ENCODE assay signal across 27 cellular contexts in the genomic region with DNA sequence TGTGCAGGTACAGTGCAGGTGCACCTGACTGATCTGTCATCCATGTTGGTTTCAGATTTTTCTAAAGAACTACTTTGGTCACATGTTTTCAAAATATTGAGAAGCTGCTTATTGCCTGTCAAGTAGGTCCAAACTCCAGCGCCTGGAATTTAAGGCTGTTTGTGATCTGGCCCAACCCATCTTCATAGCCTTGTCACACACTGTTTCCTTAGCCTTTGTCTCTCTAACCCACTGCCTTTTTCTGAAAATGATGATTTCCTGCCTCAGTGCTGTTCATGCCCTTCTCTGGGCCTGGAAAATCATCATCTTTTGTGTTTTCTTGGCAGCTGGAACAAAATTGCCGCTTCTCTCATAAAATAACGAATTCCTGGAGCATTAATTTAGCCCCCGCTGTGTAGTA. TPM values are rescaled to one million over a fixed set of nuclear protein-coding genes. Genes with fewer than 3 reads are reported as not detected.
DNase-seq lines count a peak whose midpoint lies in the region; ATAC-seq and TF ChIP-seq lines count a peak whose summit lies in the region.
"Had no signal": no experiment of that assay in that cellular context is flagged by ENCODE, and none has a peak within 500 bp of the region (broad histone marks: within the 10 kb centered on the region; RNA-seq: fewer than 3 reads in every experiment).

No MANE protein-coding gene starts in this region.

- TF ChIP-seq CTCF in IMR-90 (conservative IDR thresholded peaks at IDR 0.05; ENCODE audit: low read depth, low read length) (no peak), chondrocyte (IDR thresholded peaks at IDR 0.05) (no peak), transverse colon (IDR thresholded peaks at IDR 0.05) (no peak)

- peaks cover 15% of the 10 kb centered on the region for H3K4me1 ChIP-seq in IMR-90 (ENCODE audit: control insufficient read depth, insufficient read depth, low read length)
- H3K4me1 ChIP-seq in muscle layer of duodenum (ENCODE audit: control insufficient read depth in 1 of 2, insufficient read depth in 2 of 2, low read length in 2 of 2): peaks cover 12 to 25% of the 10 kb centered on the region in 2 donors
- H3K4me1 ChIP-seq in transverse colon: peaks cover 15 to 48% (median 21%) of the 10 kb centered on the region in 4 donors
- H3K4me1 ChIP-seq in effector memory CD4-positive, alpha-beta T cell (ENCODE audit: control insufficient read depth, insufficient read depth, low read length, poor library complexity, severe bottlenecking): no peaks in the 10 kb centered on the region

- peaks cover 23 to 84% of the 10 kb centered on the region in 2 experiments for H3K79me1 ChIP-seq in IMR-90 (ENCODE audit: low read depth in 1 of 2, low read length in 2 of 2)

- H2BK120ac ChIP-seq in IMR-90 (ENCODE audit: low read depth, low read length): peak overlapping the region; percentile 14; the same call in 1 of the 2 replicates

- peak overlapping the region; percentile 74; the same call in 1 of the 2 replicates for H3K23ac ChIP-seq in IMR-90 (ENCODE audit: low read depth, low read length)

- 71% methylated on average over 1 of the region's 4 CpGs; no CpG with 5 or more reads in 1 of the 2 experiments for WGBS in IMR-90 (ENCODE audit: extremely low coverage in 2 of 2, insufficient read length in 1 of 2), 2 experiments
- WGBS in transverse colon (ENCODE audit: low coverage in 1 of 2), 2 donors: 70 to 71% methylated on average over 2 to 4 of the region's 4 CpGs

- H4K8ac ChIP-seq in IMR-90 (ENCODE audit: low read depth in 2 of 2, low read length in 2 of 2): no peak overlapping the region

- H3K27ac ChIP-seq in IMR-90 (ENCODE audit: insufficient read depth, low read length) (no peak overlapping the region), muscle layer of duodenum (ENCODE audit: low read length) (peak overlapping the region; percentile 13), transverse colon (peak overlapping the region; percentile 17 to 56 (median 40))
- no peak overlapping the region for H3K27ac ChIP-seq in effector memory CD4-positive, alpha-beta T cell (ENCODE audit: insufficient read depth, low read length, poor library complexity, severe bottlenecking)
- H3K27ac ChIP-seq: tibial artery had no signal

- no peaks in the 10 kb centered on the region for H3K27me3 ChIP-seq in IMR-90 (ENCODE audit: control insufficient read depth, insufficient read depth, low read length)
- no peaks in the 10 kb centered on the region for H3K27me3 ChIP-seq in muscle layer of duodenum (ENCODE audit: low read depth, low read length)
- H3K27me3 ChIP-seq in transverse colon: no peaks in the 10 kb centered on the region
- H3K27me3 ChIP-seq in effector memory CD4-positive, alpha-beta T cell (replicated peaks; ENCODE audit: control insufficient read depth, insufficient read depth, low read length, poor library complexity, severe bottlenecking): no peaks in the 10 kb centered on the region
- H3K27me3 ChIP-seq: heart left ventricle, tibial artery had no signal

- H3K36me3 Mint-ChIP-seq in chondrocyte (ENCODE audit: low read depth): peaks cover 2% of the 10 kb centered on the region
- H3K36me3 Mint-ChIP-seq in activated CD8-positive, alpha-beta memory T cell treated with anti-CD3 and anti-CD28 coated beads, Interleukin-2, amount 10 ng/mL, durations not matched to agents 7 days and 5 days: peaks cover 27% of the 10 kb centered on the region

- H3K56ac ChIP-seq in IMR-90 (ENCODE audit: extremely low read depth, insufficient read depth, low read length): no peak overlapping the region

- no peak for ATAC-seq in IMR-90 (ENCODE audit: low read depth)
- ATAC-seq in activated CD8-positive, alpha-beta memory T cell treated with anti-CD3 and anti-CD28 coated beads, Interleukin-2, amount 10 ng/mL, durations not matched to agents 7 days and 5 days: no peak
- ATAC-seq: activated CD8-positive, alpha-beta T cell treated with anti-CD3 and anti-CD28 coated beads, Interleukin-2, amount 10 ng/mL, durations not matched to agents 7 days and 5 days had no signal

- H2BK20ac ChIP-seq in IMR-90 (ENCODE audit: low read depth, low read length): peak overlapping the region; percentile 11; the same call in 1 of the 2 replicates

- H2BK5ac ChIP-seq in IMR-90 (ENCODE audit: low read depth, low read length, poor library complexity, severe bottlenecking): peak overlapping the region; percentile 4

- H3K4me2 ChIP-seq in IMR-90 (ENCODE audit: low read depth, low read length): no peak overlapping the region

- peak overlapping the region; percentile 0; the same call in 1 of the 2 replicates for H3K9ac ChIP-seq in IMR-90 (ENCODE audit: low read depth, low read length)

- peak overlapping the region; percentile 81 for H3K27ac Mint-ChIP-seq in chondrocyte (ENCODE audit: unreplicated experiment)
- H3K27ac Mint-ChIP-seq in activated CD8-positive, alpha-beta memory T cell treated with anti-CD3 and anti-CD28 coated beads, Interleukin-2, amount 10 ng/mL, durations not matched to agents 7 days and 5 days: no peak overlapping the region
- H3K27ac Mint-ChIP-seq: activated CD8-positive, alpha-beta T cell treated with anti-CD3 and anti-CD28 coated beads, Interleukin-2, amount 10 ng/mL, durations not matched to agents 7 days and 5 days; stimulated activated naive CD8-positive, alpha-beta T cell treated with anti-CD3 and anti-CD28 coated beads, Interleukin-15, Interleukin-2, amounts not matched to agents 100 ng/mL and 50 ng/mL, for 24 hours; T-helper 1 cell treated with Interleukin-12 subunit alpha and Interleukin-12 subunit beta and Interleukin-4 antibody, amounts not matched to agents 30 μg/mL and 1 μg/mL, for 36 hours had no signal

- BruUV-seq in IMR-90 (replicated peaks; lab: Mats Ljungman, UMichigan): no TSS peak

- peaks cover 68% of the 10 kb centered on the region for H3K4me1 Mint-ChIP-seq in chondrocyte (ENCODE audit: low read depth)
- peaks cover 26% of the 10 kb centered on the region for H3K4me1 Mint-ChIP-seq in activated CD8-positive, alpha-beta memory T cell treated with anti-CD3 and anti-CD28 coated beads, Interleukin-2, amount 10 ng/mL, durations not matched to agents 7 days and 5 days

- no peak for DNase-seq in IMR-90
- DNase-seq in chondrocyte (ENCODE audit: low spot score): no peak
- DNase-seq in transverse colon: peak; percentile 38
- DNase-seq in effector memory CD4-positive, alpha-beta T cell: no peak
- DNase-seq in activated CD8-positive, alpha-beta memory T cell treated with anti-CD3 and anti-CD28 coated beads, Interleukin-2, amount 10 ng/mL, durations not matched to agents 7 days and 5 days: no peak
- DNase-seq in cerebellum (ENCODE audit: low spot score): no peak
- DNase-seq: activated CD4-positive, alpha-beta T cell treated with anti-CD3 and anti-CD28 coated beads for 1 hour; activated CD8-positive, alpha-beta T cell treated with anti-CD3 and anti-CD28 coated beads, Interleukin-2, amount 10 ng/mL, durations not matched to agents 7 days and 5 days; activated gamma-delta T cell; activated T-cell treated with anti-CD3 and anti-CD28 coated beads for 4 hours; Calu3; cerebellar nuclear complex; DMS79 treated with DMSO at 0.1 percent for 48 hours; erythroblast; GF-D8; heart left ventricle; KG1; mammary epithelial cell; NCI-H1436 treated with DMSO at 0.1 percent for 48 hours; NCI-H2107; NCI-H446 treated with DMSO at 0.1 percent for 48 hours; RPMI8226; tibial artery had no signal

- dilution Hi-C loops in IMR-90 (cut with HindIII; ENCODE audit: low sequenced_read_pairs, unreplicated experiment): no loop called here

- no peak overlapping the region for H3K4me3 Mint-ChIP-seq in chondrocyte (ENCODE audit: unreplicated experiment)
- no peak overlapping the region for H3K4me3 Mint-ChIP-seq in activated CD8-positive, alpha-beta memory T cell treated with anti-CD3 and anti-CD28 coated beads, Interleukin-2, amount 10 ng/mL, durations not matched to agents 7 days and 5 days
- H3K4me3 Mint-ChIP-seq: activated CD8-positive, alpha-beta T cell treated with anti-CD3 and anti-CD28 coated beads, Interleukin-2, amount 10 ng/mL, durations not matched to agents 7 days and 5 days; CD14-positive monocyte; stimulated activated naive CD8-positive, alpha-beta T cell treated with anti-CD3 and anti-CD28 coated beads, Interleukin-15, Interleukin-2, amounts not matched to agents 100 ng/mL and 50 ng/mL, for 24 hours; T-helper 1 cell treated with Interleukin-12 subunit alpha and Interleukin-12 subunit beta and Interleukin-4 antibody, amounts not matched to agents 30 μg/mL and 1 μg/mL, for 36 hours had no signal

- H3K27me3 Mint-ChIP-seq in chondrocyte (ENCODE audit: low read depth): no peaks in the 10 kb centered on the region
- no peaks in the 10 kb centered on the region for H3K27me3 Mint-ChIP-seq in activated CD8-positive, alpha-beta memory T cell treated with anti-CD3 and anti-CD28 coated beads, Interleukin-2, amount 10 ng/mL, durations not matched to agents 7 days and 5 days
- H3K27me3 Mint-ChIP-seq: stimulated activated naive CD8-positive, alpha-beta T cell treated with anti-CD3 and anti-CD28 coated beads, Interleukin-15, Interleukin-2, amounts not matched to agents 100 ng/mL and 50 ng/mL, for 24 hours had no signal

- TF ChIP-seq RAD21 in IMR-90 (IDR thresholded peaks at IDR 0.05; ENCODE audit: low read length): no peak

- no peak overlapping the region for H2BK15ac ChIP-seq in IMR-90 (ENCODE audit: low read depth, low read length)

- CTCF ChIA-PET in IMR-90 (lab: Yijun Ruan, JAX): interaction anchor here (0.8 kb wide), 1 partner anchor 95 kb away, joined by 4 read pairs; no protein-coding TSS in a partner anchor
- CTCF ChIA-PET in activated CD8-positive, alpha-beta memory T cell treated with anti-CD3 and anti-CD28 coated beads, Interleukin-2, amount 10 ng/mL, durations not matched to agents 7 days and 5 days (lab: Charles Lee): interaction anchor here (0.5 to 1.4 kb wide), 3 partner anchors 8 to 84 kb away, joined by 3 to 5 read pairs (median 4); no protein-coding TSS in a partner anchor

- in situ Hi-C loops in IMR-90 (cut with MboI; ENCODE audit: low sequenced_read_pairs) (no loop called here), transverse colon (cut with MboI; ENCODE audit: low pct_ligation_motif_present in 1 of 4, low pct_unique_long_range_greater_than_20kb in 1 of 4, low sequenced_read_pairs in 3 of 4) (no loop called here)

- H2AK9ac ChIP-seq in IMR-90 (replicated peaks; ENCODE audit: low read depth, low read length, poor library complexity): no peak overlapping the region

- no peak overlapping the region for H4K5ac ChIP-seq in IMR-90 (ENCODE audit: low read depth, low read length)

- H3K4me3 ChIP-seq in IMR-90 (ENCODE audit: insufficient read depth, low read depth, low read length): no peak overlapping the region
- no peak overlapping the region for H3K4me3 ChIP-seq in muscle layer of duodenum (ENCODE audit: low read depth in 1 of 2, low read length in 2 of 2)
- H3K4me3 ChIP-seq in transverse colon: no peak overlapping the region
- no peak overlapping the region for H3K4me3 ChIP-seq in effector memory CD4-positive, alpha-beta T cell (ENCODE audit: insufficient read depth, low read depth, low read length, poor library complexity, severe bottlenecking)
- H3K4me3 ChIP-seq: heart left ventricle, tibial artery had no signal

- no peak for TF ChIP-seq POLR2A in IMR-90 (IDR thresholded peaks at IDR 0.05; ENCODE audit: low read depth, low read length)
- no peak for TF ChIP-seq POLR2A in transverse colon (IDR thresholded peaks at IDR 0.05)

- H3K18ac ChIP-seq in IMR-90 (ENCODE audit: low read depth, low read length): no peak overlapping the region

- POLR2A ChIA-PET in IMR-90 (lab: Charles Lee; ENCODE audit: unreplicated experiment): interaction anchor here (1.1 kb wide), 1 partner anchor 8 kb away, joined by 3 read pairs; no protein-coding TSS in a partner anchor

- intact Hi-C loops in IMR-90 (cut with micrococcal nuclease): no loop called here
- intact Hi-C loops in transverse colon (cut with DNase I; ENCODE audit: low total_unique reads): no loop called here

- H2AK5ac ChIP-seq in IMR-90 (ENCODE audit: low read depth, low read length): peak overlapping the region; percentile 61; the same call in 1 of the 2 replicates

- 0 out of 2 replicates have a peak overlapping the region, but pooled peaks have one; percentile 25 for H3K4ac ChIP-seq in IMR-90 (ENCODE audit: low read depth, low read length)

- H2AFZ ChIP-seq in IMR-90 (replicated peaks; ENCODE audit: low read length, poor library complexity): no peak overlapping the region

- H3K14ac ChIP-seq in IMR-90 (replicated peaks; ENCODE audit: low read depth, low read length): peak overlapping the region; percentile 64

- H3K9me3 ChIP-seq in IMR-90 (ENCODE audit: control insufficient read depth, insufficient read depth, low read length): no peaks in the 10 kb centered on the region
- H3K9me3 ChIP-seq in muscle layer of duodenum (ENCODE audit: control insufficient read depth in 1 of 2, low read length in 2 of 2): no peaks in the 10 kb centered on the region
- H3K9me3 ChIP-seq in transverse colon: no peaks in the 10 kb centered on the region
- H3K9me3 ChIP-seq in effector memory CD4-positive, alpha-beta T cell (ENCODE audit: control insufficient read depth, low read length): no peaks in the 10 kb centered on the region
- H3K9me3 ChIP-seq: heart left ventricle, tibial artery had no signal

- peaks cover 65% of the 10 kb centered on the region for H4K20me1 ChIP-seq in IMR-90 (ENCODE audit: insufficient read depth, low read length)

- no peak for TF ChIP-seq EP300 in transverse colon (IDR thresholded peaks at IDR 0.05; ENCODE audit: low read depth)

- peaks cover 14% of the 10 kb centered on the region for H3K9me1 ChIP-seq in IMR-90 (ENCODE audit: insufficient read depth, low read length)

- peaks cover 2% of the 10 kb centered on the region for H3K36me3 ChIP-seq in IMR-90 (ENCODE audit: control insufficient read depth, insufficient read depth, low read length)
- H3K36me3 ChIP-seq in muscle layer of duodenum (ENCODE audit: control insufficient read depth in 1 of 2, insufficient read depth in 2 of 2, low read length in 2 of 2): no peaks in the 10 kb centered on the region
- no peaks in the 10 kb centered on the region for H3K36me3 ChIP-seq in transverse colon
- H3K36me3 ChIP-seq in effector memory CD4-positive, alpha-beta T cell (ENCODE audit: control insufficient read depth, insufficient read depth, low read length): no peaks in the 10 kb centered on the region
- H3K36me3 ChIP-seq: heart left ventricle, tibial artery had no signal

- H4K91ac ChIP-seq in IMR-90 (ENCODE audit: insufficient read depth, low read depth, low read length): no peak overlapping the region

- H3K9me3 Mint-ChIP-seq in chondrocyte (ENCODE audit: low read depth): no peaks in the 10 kb centered on the region
- H3K9me3 Mint-ChIP-seq in activated CD8-positive, alpha-beta memory T cell treated with anti-CD3 and anti-CD28 coated beads, Interleukin-2, amount 10 ng/mL, durations not matched to agents 7 days and 5 days (ENCODE audit: low read depth): no peaks in the 10 kb centered on the region
- H3K9me3 Mint-ChIP-seq: CD14-positive monocyte; stimulated activated naive CD8-positive, alpha-beta T cell treated with anti-CD3 and anti-CD28 coated beads, Interleukin-15, Interleukin-2, amounts not matched to agents 100 ng/mL and 50 ng/mL, for 24 hours; T-helper 1 cell treated with Interleukin-12 subunit alpha and Interleukin-12 subunit beta and Interleukin-4 antibody, amounts not matched to agents 30 μg/mL and 1 μg/mL, for 36 hours had no signal

RNA-seq across cellular contexts. Expression of gene LIMS1, which starts 7.2 kb away (rescaled TPM):
- total RNA-seq in IMR-90 (2012; rRNA removed) (125 and 131 TPM in 2 replicates), chondrocyte (101 to 148 TPM (median 145 TPM) in 3 replicates), transverse colon (10 to 100 TPM in 3 of 4 donors, 1 to 10 TPM in 1; 4.5 to 41.0 (median 24.1) TPM), cerebellum (20.6 TPM)
- polyA plus RNA-seq in IMR-90 (2012; rRNA removed): 51.8 and 59.1 TPM in 2 replicates
- 58.5 and 87.4 TPM in 2 replicates for polyA plus RNA-seq in IMR-90 (2012; cell fraction: cytosol; rRNA removed)
- 76.8 and 143 TPM in 2 replicates for polyA plus RNA-seq in IMR-90 (2012; cell fraction: nucleus; rRNA removed; ENCODE audit: low replicate concordance)
- 10 to 100 TPM; 57.2 to 58.2 TPM for total RNA-seq in activated CD8-positive, alpha-beta memory T cell treated with anti-CD3 and anti-CD28 coated beads, Interleukin-2, amount 10 ng/mL, durations not matched to agents 7 days and 5 days

Comparison
In these comparisons a context has a peak if more than half of its experiments do, and no peak if none do; other contexts are left out.
1. H3K27ac ChIP-seq: peak in muscle layer of duodenum (single experiment) and transverse colon (4 of 4); none in IMR-90 (single experiment) and effector memory CD4-positive, alpha-beta T cell (single experiment).